ENCODE assay signal across 28 cellular contexts in genomic region chr19:18620311-18620710, GRCh38. TPM values are rescaled to one million over a fixed set of nuclear protein-coding genes. Genes with fewer than 3 reads are reported as not detected.
"Had no signal": no experiment of that assay in that cellular context is flagged by ENCODE, and none has a peak within 500 bp of the region (broad histone marks: within the 10 kb centered on the region; RNA-seq: fewer than 3 reads in every experiment).

No MANE protein-coding gene starts in this region.

- H3K9me3 Mint-ChIP-seq: naive thymus-derived CD8-positive, alpha-beta T cell; natural killer cell treated with Interleukin-12 subunit alpha and Interleukin-12 subunit beta and Interleukin-15 and Interleukin-18, amount 100 ng/mL, for 72 hours; stimulated activated effector memory CD8-positive, alpha-beta T cell treated with anti-CD3 and anti-CD28 coated beads, Interleukin-12 subunit alpha, Interleukin-12 subunit beta, amount 100 ng/mL, for 72 hours; stimulated activated naive B cell treated with anti-CD40 and anti-IgM and Interleukin-4, amounts not matched to agents 10 μg/mL and 1 μg/mL and 100 μg/mL, for 72 hours; stimulated activated naive CD8-positive, alpha-beta T cell treated with anti-CD3 and anti-CD28 coated beads, Interleukin-15, Interleukin-2, amounts not matched to agents 100 ng/mL and 50 ng/mL, for 24 hours had no signal

- H3K36me3 Mint-ChIP-seq: naive thymus-derived CD8-positive, alpha-beta T cell; natural killer cell treated with Interleukin-12 subunit alpha and Interleukin-12 subunit beta and Interleukin-15 and Interleukin-18, amount 100 ng/mL, for 72 hours; stimulated activated effector memory CD8-positive, alpha-beta T cell treated with anti-CD3 and anti-CD28 coated beads, Interleukin-12 subunit alpha, Interleukin-12 subunit beta, amount 100 ng/mL, for 72 hours; stimulated activated naive B cell treated with anti-CD40 and anti-IgM and Interleukin-4, amounts not matched to agents 10 μg/mL and 1 μg/mL and 100 μg/mL, for 72 hours had no signal

- H2AFZ ChIP-seq: parathyroid adenoma had no signal

- H3K79me2 ChIP-seq: parathyroid adenoma had no signal

- H3K4me3 ChIP-seq: psoas muscle, right lobe of liver, sigmoid colon, stomach, thoracic aorta, thyroid gland, tibial nerve, upper lobe of left lung, vagina had no signal

- H3K9ac ChIP-seq: parathyroid adenoma had no signal

- H3K4me1 Mint-ChIP-seq: naive thymus-derived CD8-positive, alpha-beta T cell; nephron progenitor cell; neural crest cell; stimulated activated effector memory CD8-positive, alpha-beta T cell treated with anti-CD3 and anti-CD28 coated beads, Interleukin-12 subunit alpha, Interleukin-12 subunit beta, amount 100 ng/mL, for 72 hours; stimulated activated naive B cell treated with anti-CD40 and anti-IgM and Interleukin-4, amounts not matched to agents 10 μg/mL and 1 μg/mL and 100 μg/mL, for 72 hours had no signal

- H3K27me3 ChIP-seq: right lobe of liver, thyroid gland, vagina had no signal

- H3K9me3 ChIP-seq: psoas muscle, right lobe of liver, sigmoid colon, stomach, thoracic aorta, thyroid gland, tibial nerve, upper lobe of left lung, vagina had no signal

- ATAC-seq: naive thymus-derived CD8-positive, alpha-beta T cell; psoas muscle; right cardiac atrium; stimulated activated effector memory CD8-positive, alpha-beta T cell treated with anti-CD3 and anti-CD28 coated beads, Interleukin-12 subunit alpha, Interleukin-12 subunit beta, amount 100 ng/mL, for 72 hours; stimulated activated naive B cell treated with anti-CD40 and anti-IgM and Interleukin-4, amounts not matched to agents 10 μg/mL and 1 μg/mL and 100 μg/mL, for 72 hours had no signal

- H3K4me3 Mint-ChIP-seq: naive thymus-derived CD8-positive, alpha-beta T cell; natural killer cell treated with Interleukin-12 subunit alpha and Interleukin-12 subunit beta and Interleukin-15 and Interleukin-18, amount 100 ng/mL, for 72 hours; nephron progenitor cell; neural crest cell; stimulated activated effector memory CD8-positive, alpha-beta T cell treated with anti-CD3 and anti-CD28 coated beads, Interleukin-12 subunit alpha, Interleukin-12 subunit beta, amount 100 ng/mL, for 72 hours; stimulated activated naive B cell treated with anti-CD40 and anti-IgM and Interleukin-4, amounts not matched to agents 10 μg/mL and 1 μg/mL and 100 μg/mL, for 72 hours; stimulated activated naive CD8-positive, alpha-beta T cell treated with anti-CD3 and anti-CD28 coated beads, Interleukin-15, Interleukin-2, amounts not matched to agents 100 ng/mL and 50 ng/mL, for 24 hours had no signal

- DNase-seq: naive thymus-derived CD8-positive, alpha-beta T cell; nephron progenitor cell; occipital lobe; posterior cingulate gyrus; psoas muscle; right cardiac atrium; right lobe of liver; sigmoid colon; small intestine; stimulated activated CD4-positive, alpha-beta T cell treated with anti-CD3 and anti-CD28 coated beads, Interleukin-15, amount 100 ng/mL, for 24 hours; stimulated activated CD4-positive, alpha-beta T cell treated with anti-CD3 and anti-CD28 coated beads, Interleukin-2, amount 100 ng/mL, for 24 hours; stimulated activated CD4-positive, alpha-beta T cell treated with anti-CD3 and anti-CD28 coated beads, Interleukin-2, amount 100 ng/mL, for 48 hours; stimulated activated CD4-positive, alpha-beta T cell treated with anti-CD3 and anti-CD28 coated beads, Interleukin-4, amount 100 ng/mL, for 24 hours; stimulated activated naive B cell treated with anti-CD40 and anti-IgM and Interleukin-4, amounts not matched to agents 10 μg/mL and 1 μg/mL and 100 μg/mL, for 72 hours; stimulated activated naive CD4-positive, alpha-beta T cell treated with Interleukin-2 at 50 U/mL for 16 hours; stomach; thyroid gland; trophoblast cell had no signal

- H3K4me1 ChIP-seq: parathyroid adenoma, psoas muscle, right lobe of liver, sigmoid colon, stomach, thyroid gland, tibial nerve, upper lobe of left lung, vagina had no signal

- H3K36me3 ChIP-seq: right lobe of liver, sigmoid colon, stomach, thoracic aorta, thyroid gland, tibial nerve, upper lobe of left lung, vagina had no signal

- H3K27ac Mint-ChIP-seq: naive thymus-derived CD8-positive, alpha-beta T cell; natural killer cell treated with Interleukin-12 subunit alpha and Interleukin-12 subunit beta and Interleukin-15 and Interleukin-18, amount 100 ng/mL, for 72 hours; nephron progenitor cell; progenitor cell of endocrine pancreas; stimulated activated effector memory CD8-positive, alpha-beta T cell treated with anti-CD3 and anti-CD28 coated beads, Interleukin-12 subunit alpha, Interleukin-12 subunit beta, amount 100 ng/mL, for 72 hours; stimulated activated naive B cell treated with anti-CD40 and anti-IgM and Interleukin-4, amounts not matched to agents 10 μg/mL and 1 μg/mL and 100 μg/mL, for 72 hours; stimulated activated naive CD8-positive, alpha-beta T cell treated with anti-CD3 and anti-CD28 coated beads, Interleukin-15, Interleukin-2, amounts not matched to agents 100 ng/mL and 50 ng/mL, for 24 hours had no signal

- H3K27ac ChIP-seq: parathyroid adenoma, psoas muscle, right lobe of liver, sigmoid colon, stomach, thoracic aorta, thyroid gland, tibial nerve, upper lobe of left lung, vagina had no signal

RNA-seq across cellular contexts. Expression of gene TMEM59L, which starts 7.6 kb away (rescaled TPM):
- total RNA-seq: naive thymus-derived CD8-positive, alpha-beta T cell; natural killer cell treated with Interleukin-12 subunit alpha and Interleukin-12 subunit beta and Interleukin-15 and Interleukin-18, amount 100 ng/mL, for 72 hours had no signal

RNA-seq across cellular contexts. Expression of gene CRLF1, which starts 13.7 kb away (rescaled TPM):
- total RNA-seq: naive thymus-derived CD8-positive, alpha-beta T cell; natural killer cell treated with Interleukin-12 subunit alpha and Interleukin-12 subunit beta and Interleukin-15 and Interleukin-18, amount 100 ng/mL, for 72 hours had no signal
